In the genomic region with DNA sequence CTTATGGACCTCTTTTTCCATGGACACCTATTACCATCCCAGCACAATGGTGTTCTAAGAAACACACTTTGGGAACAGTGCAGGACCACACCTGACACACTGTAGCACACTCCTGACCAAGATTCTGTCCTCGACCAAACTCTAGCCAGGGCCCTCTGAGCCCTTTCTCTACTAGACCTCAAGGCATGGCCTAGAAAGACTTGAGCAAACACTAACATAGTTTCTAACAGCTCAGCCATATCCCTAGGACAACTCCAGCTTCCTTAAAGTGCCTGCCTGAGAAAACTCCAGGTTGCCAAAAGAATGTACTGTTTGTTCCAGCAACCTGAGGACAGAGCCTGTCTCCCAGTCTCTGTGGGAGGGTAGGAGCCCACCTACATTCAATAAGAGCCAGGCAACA, we compare ENCODE assay signal across 36 cellular contexts. TPM values are rescaled to one million over a fixed set of nuclear protein-coding genes. Genes with fewer than 3 reads are reported as not detected.
"Had no signal": no experiment of that assay in that cellular context is flagged by ENCODE, and none has a peak within 500 bp of the region (broad histone marks: within the 10 kb centered on the region; RNA-seq: fewer than 3 reads in every experiment).

No MANE protein-coding gene starts in this region.

- ATAC-seq: activated CD8-positive, alpha-beta T cell treated with anti-CD3 and anti-CD28 coated beads for 36 hours; activated naive CD8-positive, alpha-beta T cell treated with anti-CD3 and anti-CD28 coated beads, Interleukin-2, amount 50 U/mL, for 24 hours; activated T-cell treated with anti-CD3 and anti-CD28 coated beads, Interleukin-2, amount 50 U/mL, for 4 hours; body of pancreas; T-cell; T-helper 17 cell had no signal

- DNase-seq: activated B cell treated with CpG ODN at 0.5 μM for 24 hours; activated CD4-positive, alpha-beta memory T cell treated with anti-CD3 and anti-CD28 coated beads for 36 hours; activated CD4-positive, alpha-beta T cell treated with anti-CD3 and anti-CD28 coated beads for 4 hours; activated CD4-positive, alpha-beta T cell treated with anti-CD3 and anti-CD28 coated beads, Interleukin-2, amount 10 ng/mL, durations not matched to agents 24 days and 14 days; activated CD4-positive, alpha-beta T cell treated with anti-CD3 and anti-CD28 coated beads, Interleukin-2, amount 50 U/mL, for 1 hour; activated CD4-positive, alpha-beta T cell treated with anti-CD3 and anti-CD28 coated beads, Interleukin-2, amount 50 U/mL, for 4 hours; activated CD4-positive, CD25-positive, alpha-beta regulatory T cell treated with anti-CD3 and anti-CD28 coated beads, Interleukin-2, amount 50 U/mL, for 72 hours; activated CD8-positive, alpha-beta memory T cell treated with anti-CD3 and anti-CD28 coated beads, Interleukin-2, amount 50 U/mL, for 4 hours; activated CD8-positive, alpha-beta T cell treated with anti-CD3 and anti-CD28 coated beads for 36 hours; activated effector memory CD4-positive, alpha-beta T cell treated with Interleukin-2 at 50 U/mL for 16 hours; activated gamma-delta T cell; activated naive CD4-positive, alpha-beta T cell treated with anti-CD3 and anti-CD28 coated beads, Interleukin-2, amount 10 ng/mL, durations not matched to agents 7 days and 5 days; activated naive CD4-positive, alpha-beta T cell treated with Interleukin-2 at 50 U/mL for 16 hours; activated naive CD8-positive, alpha-beta T cell treated with anti-CD3 and anti-CD28 coated beads, Interleukin-2, amount 10 ng/mL, durations not matched to agents 7 days and 5 days; activated naive CD8-positive, alpha-beta T cell treated with anti-CD3 and anti-CD28 coated beads, Interleukin-2, amount 50 U/mL, for 24 hours; activated T-cell treated with anti-CD3 and anti-CD28 coated beads for 4 hours; activated T-cell treated with anti-CD3 and anti-CD28 coated beads, Interleukin-2, amount 50 U/mL, for 1 hour; activated T-cell treated with anti-CD3 and anti-CD28 coated beads, Interleukin-2, amount 50 U/mL, for 4 hours; amniotic stem cell; aorta; body of pancreas; brain microvascular endothelial cell; central memory CD4-positive, alpha-beta T cell; T-cell; T-helper 17 cell; T1000 had no signal

- H3K27me3 ChIP-seq: body of pancreas, brain microvascular endothelial cell, breast epithelium had no signal

- H3K4me3 ChIP-seq: body of pancreas, breast epithelium had no signal

- H3K9me3 ChIP-seq: body of pancreas, breast epithelium had no signal

- H3K4me1 ChIP-seq: body of pancreas, breast epithelium had no signal

- H3K27ac ChIP-seq: body of pancreas, brain microvascular endothelial cell, breast epithelium, VCaP had no signal

- H3K36me3 ChIP-seq: brain microvascular endothelial cell, breast epithelium had no signal

RNA-seq across cellular contexts. Expression of a gene that starts 51.4 kb away (rescaled TPM):
- total RNA-seq: activated B cell treated with CpG ODN at 0.5 μM for 24 hours; activated CD4-positive, alpha-beta memory T cell treated with anti-CD3 and anti-CD28 coated beads for 36 hours; activated CD4-positive, alpha-beta T cell treated with anti-CD3 and anti-CD28 coated beads, Interleukin-2, amount 10 ng/mL, durations not matched to agents 24 days and 14 days; activated CD8-positive, alpha-beta memory T cell treated with anti-CD3 and anti-CD28 coated beads for 36 hours; activated CD8-positive, alpha-beta T cell treated with anti-CD3 and anti-CD28 coated beads for 36 hours; activated naive CD8-positive, alpha-beta T cell treated with anti-CD3 and anti-CD28 coated beads, Interleukin-2, amount 10 ng/mL, durations not matched to agents 7 days and 5 days; activated T-cell treated with anti-CD3 and anti-CD28 coated beads, Interleukin-2, amount 50 U/mL, for 4 hours; activated T-helper 2 cell treated with anti-CD3 and anti-CD28 coated beads, Interferon-gamma antibody, Interleukin-2, Interleukin-4, amounts not matched to agents 10 μg/mL and 5 μg/mL and 100 μg/mL, durations not matched to agents 14 hours and 24 hours and 36 hours; aorta; astrocyte; body of pancreas; breast epithelium; cardiac septum; cerebellum; T-cell; T-helper 1 cell treated with Interleukin-12 subunit alpha and Interleukin-12 subunit beta and Interleukin-4 antibody, amounts not matched to agents 30 ng/mL and 1 ng/mL, for 36 hours; T-helper 17 cell; T-helper 2 cell treated with Interferon-gamma antibody and Interleukin-4, amounts not matched to agents 100 ng/mL and 5 ng/mL, for 36 hours had no signal
- polyA plus RNA-seq: adipose tissue, aorta had no signal
